Comparison of ENCODE assay signal across 7 cellular contexts in genomic region chr7:114358911-114359310, GRCh38. TPM values are rescaled to one million over a fixed set of nuclear protein-coding genes. Genes with fewer than 3 reads are reported as not detected.
"Had no signal": no experiment of that assay in that cellular context is flagged by ENCODE, and none has a peak within 500 bp of the region (broad histone marks: within the 10 kb centered on the region; RNA-seq: fewer than 3 reads in every experiment).

No MANE protein-coding gene starts in this region.

- ATAC-seq: HepG2, K562 had no signal

- H3K27ac ChIP-seq: HL-60 had no signal

- H3K4me3 ChIP-seq: K562 had no signal

- DNase-seq: IMR-90, KBM-7, KG1 had no signal

RNA-seq across cellular contexts. Expression of gene FOXP2, which starts 55.7 kb away (rescaled TPM):
- total RNA-seq: HepG2, K562 had no signal
- polyA plus RNA-seq: IgD-negative memory B cell, K562 had no signal
